ENCODE assay signal across 20 cellular contexts in the genomic region with DNA sequence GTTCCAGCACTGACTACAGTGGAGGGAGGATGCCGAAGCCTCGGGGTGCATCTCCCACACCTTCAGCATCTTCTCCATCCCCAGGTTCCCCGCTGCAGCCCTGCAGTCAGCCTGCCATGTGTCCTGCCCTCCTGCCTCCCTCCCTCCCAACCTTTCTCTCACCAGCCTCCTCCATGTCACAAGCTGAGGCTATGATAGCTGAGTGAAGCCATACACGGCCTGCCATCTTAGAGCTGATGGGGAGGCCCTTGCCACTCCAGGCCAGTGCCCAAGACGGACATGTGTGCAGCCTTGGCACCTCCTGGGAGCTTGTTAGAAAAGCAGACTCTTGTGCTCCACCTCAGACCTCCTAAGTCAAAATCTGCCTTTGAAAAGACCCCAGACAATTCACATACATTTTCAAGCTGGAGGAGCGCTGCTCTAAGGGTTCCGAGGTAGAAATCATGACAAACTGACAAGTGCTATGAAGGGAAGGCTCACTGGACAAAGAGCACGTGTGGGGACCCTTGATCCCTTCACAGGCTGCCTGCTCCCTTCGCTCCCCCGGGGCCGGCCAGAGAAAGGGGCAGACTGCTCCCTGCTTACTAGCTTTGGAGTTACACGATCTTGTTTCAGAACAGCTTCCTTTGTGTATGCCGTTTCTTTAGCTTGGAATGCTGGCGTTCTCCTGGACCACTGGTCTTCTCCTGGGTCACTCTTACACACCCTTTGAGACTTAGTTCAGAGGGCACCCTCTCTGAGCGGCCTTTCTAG.
"Had no signal": no experiment of that assay in that cellular context is flagged by ENCODE, and none has a peak within 500 bp of the region (broad histone marks: within the 10 kb centered on the region; RNA-seq: fewer than 3 reads in every experiment).

No MANE protein-coding gene starts in this region.

- H3K36me3 ChIP-seq: brain microvascular endothelial cell, left ventricle myocardium inferior, pancreas, tibial artery had no signal

- H3K9me3 ChIP-seq: left ventricle myocardium inferior, pancreas, tibial artery had no signal

- ATAC-seq: naive thymus-derived CD8-positive, alpha-beta T cell; pancreas; right cardiac atrium; stimulated activated naive CD8-positive, alpha-beta T cell treated with anti-CD3 and anti-CD28 coated beads, Interleukin-15, amount 100 ng/mL, for 72 hours had no signal

- H3K36me3 Mint-ChIP-seq: activated naive CD4-positive, alpha-beta T cell treated with anti-CD3 and anti-CD28 coated beads, Interleukin-2, amount 50 U/mL, for 24 hours; immature natural killer cell; mesothelial cell of epicardium; naive thymus-derived CD8-positive, alpha-beta T cell had no signal

- H3K9me3 Mint-ChIP-seq: activated CD4-positive, alpha-beta memory T cell treated with anti-CD3 and anti-CD28 coated beads, Interleukin-2, amount 10 ng/mL, durations not matched to agents 7 days and 5 days; activated naive CD4-positive, alpha-beta T cell treated with anti-CD3 and anti-CD28 coated beads, Interleukin-2, amount 50 U/mL, for 24 hours; immature natural killer cell; mesothelial cell of epicardium; naive thymus-derived CD8-positive, alpha-beta T cell; stimulated activated naive CD8-positive, alpha-beta T cell treated with anti-CD3 and anti-CD28 coated beads, Interleukin-15, amount 100 ng/mL, for 72 hours had no signal

- H3K27me3 ChIP-seq: brain microvascular endothelial cell, hepatocyte, pancreas had no signal

- DNase-seq: activated CD4-positive, alpha-beta memory T cell treated with anti-CD3 and anti-CD28 coated beads, Interleukin-2, amount 10 ng/mL, durations not matched to agents 7 days and 5 days; activated CD4-positive, alpha-beta T cell treated with anti-CD3 and anti-CD28 coated beads for 48 hours; activated CD4-positive, CD25-positive, alpha-beta regulatory T cell; activated effector memory CD4-positive, alpha-beta T cell treated with anti-CD3 and anti-CD28 coated beads, Interleukin-2, amount 50 U/mL, for 16 hours; anterior cingulate cortex; brain microvascular endothelial cell; central memory CD4-positive, alpha-beta T cell; effector memory CD4-positive, alpha-beta T cell; foreskin melanocyte; immature natural killer cell; left ventricle myocardium inferior; stimulated activated CD4-positive, alpha-beta T cell treated with anti-CD3 and anti-CD28 coated beads, Interleukin-1b, Interleukin-23, amount 100 ng/mL, for 48 hours; stimulated activated naive CD8-positive, alpha-beta T cell treated with anti-CD3 and anti-CD28 coated beads, Interleukin-15, amount 100 ng/mL, for 72 hours; tibial artery had no signal

- H3K27me3 Mint-ChIP-seq: activated CD4-positive, alpha-beta memory T cell treated with anti-CD3 and anti-CD28 coated beads, Interleukin-2, amount 10 ng/mL, durations not matched to agents 7 days and 5 days; activated naive CD4-positive, alpha-beta T cell treated with anti-CD3 and anti-CD28 coated beads, Interleukin-2, amount 50 U/mL, for 24 hours; naive thymus-derived CD8-positive, alpha-beta T cell; stimulated activated naive CD8-positive, alpha-beta T cell treated with anti-CD3 and anti-CD28 coated beads, Interleukin-15, amount 100 ng/mL, for 72 hours had no signal

- H3K79me2 ChIP-seq: hepatocyte had no signal

- H3K27ac ChIP-seq: brain microvascular endothelial cell, hepatocyte, pancreas had no signal

- H3K4me3 Mint-ChIP-seq: activated CD4-positive, alpha-beta memory T cell treated with anti-CD3 and anti-CD28 coated beads, Interleukin-2, amount 10 ng/mL, durations not matched to agents 7 days and 5 days; activated naive CD4-positive, alpha-beta T cell treated with anti-CD3 and anti-CD28 coated beads, Interleukin-2, amount 50 U/mL, for 24 hours; mesothelial cell of epicardium; stimulated activated naive CD8-positive, alpha-beta T cell treated with anti-CD3 and anti-CD28 coated beads, Interleukin-15, amount 100 ng/mL, for 72 hours had no signal

- H3K27ac Mint-ChIP-seq: activated CD4-positive, alpha-beta memory T cell treated with anti-CD3 and anti-CD28 coated beads, Interleukin-2, amount 10 ng/mL, durations not matched to agents 7 days and 5 days; activated naive CD4-positive, alpha-beta T cell treated with anti-CD3 and anti-CD28 coated beads, Interleukin-2, amount 50 U/mL, for 24 hours; mesothelial cell of epicardium; stimulated activated naive CD8-positive, alpha-beta T cell treated with anti-CD3 and anti-CD28 coated beads, Interleukin-15, amount 100 ng/mL, for 72 hours had no signal

- H2AFZ ChIP-seq: hepatocyte had no signal

- H3K4me3 ChIP-seq: hepatocyte, left ventricle myocardium inferior, pancreas, tibial artery had no signal
